ENCODE assay signal across 12 cellular contexts in genomic region chr10:77592946-77593636, GRCh38. TPM values are rescaled to one million over a fixed set of nuclear protein-coding genes. Genes with fewer than 3 reads are reported as not detected.
A peak's percentile ranks its signal among the peaks of the same experiment; 100 is the strongest.
DNase-seq lines count a peak whose midpoint lies in the region; ATAC-seq and TF ChIP-seq lines count a peak whose summit lies in the region.
"Had no signal": no experiment of that assay in that cellular context is flagged by ENCODE, and none has a peak within 500 bp of the region (broad histone marks: within the 10 kb centered on the region; RNA-seq: fewer than 3 reads in every experiment).

No MANE protein-coding gene starts in this region.

- TF ChIP-seq CTCF in heart left ventricle (IDR thresholded peaks at IDR 0.05): no peak
- TF ChIP-seq CTCF in left ventricle myocardium inferior (IDR thresholded peaks at IDR 0.05; ENCODE audit: borderline replicate concordance): no peak
- no peak for TF ChIP-seq CTCF in astrocyte of the cerebellum (IDR thresholded peaks at IDR 0.05; ENCODE audit: low read depth, low read length, missing control alignments)
- no peak for TF ChIP-seq CTCF in kidney epithelial cell (IDR thresholded peaks at IDR 0.05; ENCODE audit: insufficient read depth, low read length, poor library complexity, severe bottlenecking)
- TF ChIP-seq CTCF in upper lobe of left lung (IDR thresholded peaks at IDR 0.05): no peak
- no peak for TF ChIP-seq CTCF in CD14-positive monocyte (IDR thresholded peaks at IDR 0.05)

- H3K27me3 ChIP-seq in heart left ventricle (peaks cover 0 to 2% (median 0%) of the 10 kb centered on the region in 9 donors), left ventricle myocardium inferior (ENCODE audit: low read depth) (peaks cover 7% of the 10 kb centered on the region), kidney epithelial cell (ENCODE audit: control insufficient read depth, insufficient read depth, low read length) (no peaks in the 10 kb centered on the region), upper lobe of left lung (no peaks in the 10 kb centered on the region)

- ATAC-seq in heart left ventricle (peak in 3 of 4 donors; percentile 61 to 78 (median 72)), upper lobe of left lung (ENCODE audit: low FRiP score in 2 of 2) (peak; percentile 43 to 97), HG03442 (IDR thresholded peaks at IDR 0.05; ENCODE audit: unreplicated experiment) (no peak)
- ATAC-seq in activated T-cell treated with anti-CD3 and anti-CD28 coated beads, Interleukin-2, amount 50 U/mL, for 4 hours: no peak

- H3K36me3 ChIP-seq in heart left ventricle: no peaks in the 10 kb centered on the region
- no peaks in the 10 kb centered on the region for H3K36me3 ChIP-seq in left ventricle myocardium inferior
- H3K36me3 ChIP-seq in kidney epithelial cell (ENCODE audit: control insufficient read depth, insufficient read depth, low read length): no peaks in the 10 kb centered on the region
- H3K36me3 ChIP-seq in upper lobe of left lung: no peaks in the 10 kb centered on the region

- peak overlapping the region in 2 of 7 donors; percentile 1 to 63 for H3K27ac Mint-ChIP-seq in CD14-positive monocyte

- no peaks in the 10 kb centered on the region for H3K4me1 Mint-ChIP-seq in activated T-cell treated with anti-CD3 and anti-CD28 coated beads, Interleukin-2, amount 50 U/mL, for 4 hours (ENCODE audit: low read depth)
- H3K4me1 Mint-ChIP-seq in CD14-positive monocyte: peaks cover 19% of the 10 kb centered on the region
- H3K4me1 Mint-ChIP-seq: neural crest cell had no signal

- no peak overlapping the region for H3K4me3 Mint-ChIP-seq in activated T-cell treated with anti-CD3 and anti-CD28 coated beads, Interleukin-2, amount 50 U/mL, for 4 hours
- no peak overlapping the region for H3K4me3 Mint-ChIP-seq in CD14-positive monocyte
- H3K4me3 Mint-ChIP-seq: neural crest cell had no signal

- H3K27me3 Mint-ChIP-seq in activated T-cell treated with anti-CD3 and anti-CD28 coated beads, Interleukin-2, amount 50 U/mL, for 4 hours (ENCODE audit: low read depth): no peaks in the 10 kb centered on the region
- H3K27me3 Mint-ChIP-seq in CD14-positive monocyte (ENCODE audit: low read depth in 3 of 3): peaks cover 1 to 8% (median 2%) of the 10 kb centered on the region in 3 donors

- TF ChIP-seq EP300 in upper lobe of left lung (IDR thresholded peaks at IDR 0.05): peak in 1 of 4 donors; percentile 11

- no peaks in the 10 kb centered on the region for H3K36me3 Mint-ChIP-seq in activated T-cell treated with anti-CD3 and anti-CD28 coated beads, Interleukin-2, amount 50 U/mL, for 4 hours (ENCODE audit: insufficient read depth)
- H3K36me3 Mint-ChIP-seq in CD14-positive monocyte: no peaks in the 10 kb centered on the region

- H3K9me3 ChIP-seq in heart left ventricle (no peaks in the 10 kb centered on the region), left ventricle myocardium inferior (replicated peaks) (no peaks in the 10 kb centered on the region), upper lobe of left lung (no peaks in the 10 kb centered on the region)

- H3K9me3 Mint-ChIP-seq in activated T-cell treated with anti-CD3 and anti-CD28 coated beads, Interleukin-2, amount 50 U/mL, for 4 hours: no peaks in the 10 kb centered on the region
- peaks cover 0 to 4% (median 2%) of the 10 kb centered on the region in 7 donors for H3K9me3 Mint-ChIP-seq in CD14-positive monocyte

- TF ChIP-seq POLR2A in heart left ventricle (IDR thresholded peaks at IDR 0.05) (no peak), upper lobe of left lung (IDR thresholded peaks at IDR 0.05) (peak in 1 of 4 donors; percentile 57)

- in situ Hi-C loops in astrocyte of the cerebellum (cut with HindIII; ENCODE audit: low sequenced_read_pairs): no loop called here

- intact Hi-C loops in heart left ventricle (cut with DNase I) (no loop called here), left ventricle myocardium inferior (cut with micrococcal nuclease) (no loop called here), CD14-positive monocyte (cut with micrococcal nuclease) (no loop called here)

- peaks cover 0 to 13% (median 0%) of the 10 kb centered on the region in 12 donors for H3K4me1 ChIP-seq in heart left ventricle
- peaks cover 6% of the 10 kb centered on the region for H3K4me1 ChIP-seq in left ventricle myocardium inferior
- H3K4me1 ChIP-seq in upper lobe of left lung: no peaks in the 10 kb centered on the region

- WGBS in heart left ventricle, 4 donors: 66 to 86% (median 80%) methylated on average over 5 of the region's 5 CpGs
- WGBS in upper lobe of left lung, 2 donors: 78 to 85% methylated on average over 5 of the region's 5 CpGs

- H3K27ac ChIP-seq in heart left ventricle (peak overlapping the region in 1 of 12 donors; percentile 77), left ventricle myocardium inferior (replicated peaks) (no peak overlapping the region), upper lobe of left lung (peak overlapping the region in 1 of 4 donors; percentile 41)

- peak in 1 of 5 donors; percentile 35 for DNase-seq in heart left ventricle
- DNase-seq in left ventricle myocardium inferior: no peak
- DNase-seq in astrocyte of the cerebellum (ENCODE audit: low read depth): peak; percentile 43
- peak; percentile 72 for DNase-seq in kidney epithelial cell (ENCODE audit: low read depth)
- peak in 1 of 2 donors; percentile 32 for DNase-seq in upper lobe of left lung
- no peak for DNase-seq in activated T-cell treated with anti-CD3 and anti-CD28 coated beads, Interleukin-2, amount 50 U/mL, for 4 hours
- DNase-seq in CD14-positive monocyte (ENCODE audit: low spot score): no peak
- DNase-seq: AML-193, foreskin melanocyte, NCI-H1092 treated with DMSO at 0.1 percent for 48 hours had no signal

- H3K4me3 ChIP-seq in heart left ventricle: no peak overlapping the region
- no peak overlapping the region for H3K4me3 ChIP-seq in left ventricle myocardium inferior
- H3K4me3 ChIP-seq in astrocyte of the cerebellum (ENCODE audit: low read depth, low read length): no peak overlapping the region
- no peak overlapping the region for H3K4me3 ChIP-seq in kidney epithelial cell (ENCODE audit: low read depth, low read length)
- H3K4me3 ChIP-seq in upper lobe of left lung: no peak overlapping the region

RNA-seq across cellular contexts. Expression of gene KCNMA1, which starts 44.5 kb away (rescaled TPM):
- total RNA-seq in heart left ventricle: 1 to 10 TPM in 7 of 9 donors, under 1 TPM in 2; 0.63 to 8.7 (median 2.3) TPM
- polyA plus RNA-seq in heart left ventricle: under 1 TPM; 0.39 to 0.53 TPM
- total RNA-seq in left ventricle myocardium inferior: 1.8 TPM
- total RNA-seq in kidney epithelial cell: 18.9 and 23.6 TPM in 2 replicates
- 100 to 1,000 TPM in 1 of 6 donors, 10 to 100 TPM in 4, 1 to 10 TPM in 1; 5.8 to 107 (median 22.0) TPM for total RNA-seq in upper lobe of left lung
- under 1 TPM; 0.10 to 0.60 (median 0.18) TPM for total RNA-seq in activated T-cell treated with anti-CD3 and anti-CD28 coated beads, Interleukin-2, amount 50 U/mL, for 4 hours
- polyA plus RNA-seq in CD14-positive monocyte: 1 to 10 TPM in 1 of 2 donors, not detected in 1; 1.0 TPM

Comparison
In these comparisons a context has a peak if more than half of its experiments do, and no peak if none do; other contexts are left out.
1. ATAC-seq: peak in heart left ventricle (3 of 4) and upper lobe of left lung (2 of 2); none in activated T-cell treated with anti-CD3 and anti-CD28 coated beads, Interleukin-2, amount 50 U/mL, for 4 hours (0 of 2) and HG03442 (single experiment).
2. DNase-seq: peak in astrocyte of the cerebellum (single experiment) and kidney epithelial cell (single experiment); none in left ventricle myocardium inferior (single experiment), activated T-cell treated with anti-CD3 and anti-CD28 coated beads, Interleukin-2, amount 50 U/mL, for 4 hours (single experiment) and CD14-positive monocyte (single experiment).